ENCODE assay signal across 8 cellular contexts in genomic region chr9:113592806-113593575, GRCh38.
DNase-seq lines count a peak whose midpoint lies in the region; ATAC-seq, FAIRE-seq and TF ChIP-seq lines count a peak whose summit lies in the region.

No MANE protein-coding gene starts in this region.

- H3K27ac ChIP-seq in keratinocyte (ENCODE audit: control insufficient read depth, insufficient read depth, low read length) (peak overlapping the region; percentile 29), subcutaneous abdominal adipose tissue (ENCODE audit: low read depth, low read length) (peak overlapping the region; percentile 95)

- TF ChIP-seq CTCF in keratinocyte (optimal IDR thresholded peaks at IDR 0.05 in 1 of 3, IDR thresholded peaks at IDR 0.05 in 1 of 3, conservative IDR thresholded peaks at IDR 0.05 in 1 of 3; ENCODE audit: extremely low read depth in 1 of 3, insufficient read depth in 2 of 3, low read length in 3 of 3) = no peak

- no peak for FAIRE-seq in keratinocyte (lab: Jason Lieb, UNC)

- peaks cover 15% of the 10 kb centered on the region for H3K79me2 ChIP-seq in keratinocyte (ENCODE audit: control insufficient read depth, insufficient read depth, low read length)

- H3K4me3 Mint-ChIP-seq in activated CD4-positive, alpha-beta T cell treated with anti-CD3 and anti-CD28 coated beads, Interleukin-2, amount 10 ng/mL, durations not matched to agents 24 days and 14 days = peak overlapping the region; percentile 48
- H3K4me3 Mint-ChIP-seq in activated T-helper 17 cell treated with anti-CD3 and anti-CD28 coated beads, Interleukin-2, amount 50 U/mL, for 72 hours = peak overlapping the region; percentile 49

- H4K20me1 ChIP-seq in keratinocyte (ENCODE audit: control insufficient read depth, extremely low read depth, insufficient read depth, low read length) = no peaks in the 10 kb centered on the region

- H3K9me1 ChIP-seq in keratinocyte (ENCODE audit: control insufficient read depth, extremely low read depth, insufficient read depth, low read length) = no peaks in the 10 kb centered on the region

- ATAC-seq in activated T-helper 17 cell treated with anti-CD3 and anti-CD28 coated beads, Interleukin-2, amount 50 U/mL, for 72 hours (replicated peaks) = no peak

- H3K36me3 Mint-ChIP-seq in activated CD4-positive, alpha-beta T cell treated with anti-CD3 and anti-CD28 coated beads, Interleukin-2, amount 10 ng/mL, durations not matched to agents 24 days and 14 days (ENCODE audit: low read depth) = peaks cover 45% of the 10 kb centered on the region
- peaks cover 79% of the 10 kb centered on the region for H3K36me3 Mint-ChIP-seq in activated T-helper 17 cell treated with anti-CD3 and anti-CD28 coated beads, Interleukin-2, amount 50 U/mL, for 72 hours (ENCODE audit: low read depth)

- H3K9ac ChIP-seq in keratinocyte (ENCODE audit: control insufficient read depth, extremely low read depth, insufficient read depth, low read length) = peak overlapping the region; percentile 39
- peak overlapping the region in 3 of 5 donors; percentile 48 to 81 (median 56) for H3K9ac ChIP-seq in subcutaneous abdominal adipose tissue (ENCODE audit: low read length in 5 of 5)

- no peak for DNase-seq in activated CD4-positive, alpha-beta T cell treated with anti-CD3 and anti-CD28 coated beads, Interleukin-2, amount 10 ng/mL, durations not matched to agents 24 days and 14 days
- no peak for DNase-seq in activated CD4-positive, alpha-beta T cell treated with anti-CD3 and anti-CD28 coated beads for 1 hour
- DNase-seq in keratinocyte (ENCODE audit: low read depth, low spot score) = no peak
- no peak for DNase-seq in posterior vena cava (ENCODE audit: low spot score)
- DNase-seq in NOMO-1 treated with dmso at 0.1 percent for 144 hours (lab: John Stamatoyannopoulos, UW; ENCODE audit: unreplicated experiment) = no peak
- DNase-seq in medulla oblongata (ENCODE audit: extremely low spot score) = no peak

- H3K36me3 ChIP-seq in keratinocyte (ENCODE audit: control insufficient read depth in 2 of 2, extremely low read depth in 1 of 2, insufficient read depth in 2 of 2, low read length in 2 of 2) = peaks cover 28 to 29% of the 10 kb centered on the region in 2 experiments
- peaks cover 0 to 30% (median 26%) of the 10 kb centered on the region in 5 donors for H3K36me3 ChIP-seq in subcutaneous abdominal adipose tissue (ENCODE audit: control insufficient read depth in 5 of 5, insufficient read depth in 5 of 5, low read length in 5 of 5)

- H3K27me3 ChIP-seq in keratinocyte (ENCODE audit: control insufficient read depth, extremely low read depth, insufficient read depth, low read length) (no peaks in the 10 kb centered on the region), subcutaneous abdominal adipose tissue (ENCODE audit: control insufficient read depth in 5 of 5, insufficient read depth in 4 of 5, low read length in 5 of 5) (peaks cover 0 to 3% (median 0%) of the 10 kb centered on the region in 5 donors)

- peak overlapping the region; percentile 90 for H3K27ac Mint-ChIP-seq in activated CD4-positive, alpha-beta T cell treated with anti-CD3 and anti-CD28 coated beads, Interleukin-2, amount 10 ng/mL, durations not matched to agents 24 days and 14 days
- peak overlapping the region; percentile 81 for H3K27ac Mint-ChIP-seq in activated T-helper 17 cell treated with anti-CD3 and anti-CD28 coated beads, Interleukin-2, amount 50 U/mL, for 72 hours

- H3K4me1 ChIP-seq in keratinocyte (ENCODE audit: control insufficient read depth, extremely low read depth, insufficient read depth, low read length) = peaks cover 30% of the 10 kb centered on the region
- H3K4me1 ChIP-seq in subcutaneous abdominal adipose tissue (ENCODE audit: control insufficient read depth in 5 of 5, insufficient read depth in 5 of 5, low read length in 5 of 5) = peaks cover 24 to 96% (median 76%) of the 10 kb centered on the region in 5 donors

- H3K27me3 Mint-ChIP-seq in activated CD4-positive, alpha-beta T cell treated with anti-CD3 and anti-CD28 coated beads, Interleukin-2, amount 10 ng/mL, durations not matched to agents 24 days and 14 days = no peaks in the 10 kb centered on the region
- H3K27me3 Mint-ChIP-seq in activated T-helper 17 cell treated with anti-CD3 and anti-CD28 coated beads, Interleukin-2, amount 50 U/mL, for 72 hours = no peaks in the 10 kb centered on the region

- H3K4me1 Mint-ChIP-seq in activated CD4-positive, alpha-beta T cell treated with anti-CD3 and anti-CD28 coated beads, Interleukin-2, amount 10 ng/mL, durations not matched to agents 24 days and 14 days = peaks cover 31% of the 10 kb centered on the region
- peaks cover 21% of the 10 kb centered on the region for H3K4me1 Mint-ChIP-seq in activated T-helper 17 cell treated with anti-CD3 and anti-CD28 coated beads, Interleukin-2, amount 50 U/mL, for 72 hours

- no peaks in the 10 kb centered on the region for H3K9me3 ChIP-seq in keratinocyte (ENCODE audit: control insufficient read depth, low read depth, low read length)
- H3K9me3 ChIP-seq in subcutaneous abdominal adipose tissue (ENCODE audit: control insufficient read depth in 5 of 5, low read length in 5 of 5) = no peaks in the 10 kb centered on the region

- dilution Hi-C loops in keratinocyte (cut with MboI; ENCODE audit: extremely low pct_ligation_motif_present, low sequenced_read_pairs) = no loop called here

- no peak overlapping the region for H3K4me3 ChIP-seq in keratinocyte (ENCODE audit: control insufficient read depth in 2 of 3, extremely low read depth in 1 of 3, insufficient read depth in 2 of 3, low read depth in 1 of 3, low read length in 3 of 3)
- peak overlapping the region in 3 of 5 donors; percentile 33 to 89 (median 86) for H3K4me3 ChIP-seq in subcutaneous abdominal adipose tissue (ENCODE audit: low read depth in 1 of 5, low read length in 5 of 5)

- no peak overlapping the region for H2AFZ ChIP-seq in keratinocyte (ENCODE audit: control insufficient read depth, low read length)

- intact Hi-C loops in activated CD4-positive, alpha-beta T cell treated with anti-CD3 and anti-CD28 coated beads, Interleukin-2, amount 10 ng/mL, durations not matched to agents 24 days and 14 days (cut with micrococcal nuclease) = no loop called here
- intact Hi-C loops in posterior vena cava (cut with DNase I) = loop anchor here (2.0 to 10.0 kb wide), 3 partner anchors 58 to 884 kb away; partner anchors contain the start of genes CDC26 (in 1 of the 2) and PRPF4 (in 1 of the 2)

- no peaks in the 10 kb centered on the region for H3K9me3 Mint-ChIP-seq in activated CD4-positive, alpha-beta T cell treated with anti-CD3 and anti-CD28 coated beads, Interleukin-2, amount 10 ng/mL, durations not matched to agents 24 days and 14 days
- H3K9me3 Mint-ChIP-seq in activated T-helper 17 cell treated with anti-CD3 and anti-CD28 coated beads, Interleukin-2, amount 50 U/mL, for 72 hours = no peaks in the 10 kb centered on the region

- H3K4me2 ChIP-seq in keratinocyte (ENCODE audit: control insufficient read depth, extremely low read depth, insufficient read depth, low read depth, low read length) = peak overlapping the region; percentile 94

Comparison
In these comparisons a context has a peak if more than half of its experiments do, and no peak if none do; other contexts are left out.
1. H3K4me3 ChIP-seq: peak in subcutaneous abdominal adipose tissue (3 of 5); none in keratinocyte (0 of 3).